10 cellular contexts compared by ENCODE assay signal in the genomic region with DNA sequence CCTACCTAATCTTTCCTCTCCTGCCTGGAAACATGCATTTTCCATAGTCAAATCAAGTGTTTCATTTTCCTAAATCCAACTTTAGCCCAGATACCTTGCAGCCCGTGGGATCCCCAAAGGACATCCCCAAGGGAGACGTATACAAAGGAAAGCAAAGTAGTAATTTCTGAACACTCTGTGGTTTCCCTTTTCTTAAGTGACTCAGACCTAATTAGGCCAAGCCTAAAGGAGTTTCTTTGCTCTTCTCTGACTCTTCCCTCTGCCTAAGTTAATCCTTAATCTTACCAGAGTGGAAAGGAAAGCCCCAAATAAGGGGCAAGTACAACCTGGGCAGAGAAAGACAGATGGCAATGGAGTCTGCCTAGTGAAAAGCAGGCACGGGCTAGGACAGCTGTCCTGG.
DNase-seq lines count a peak whose midpoint lies in the region; ATAC-seq and TF ChIP-seq lines count a peak whose summit lies in the region.
"Had no signal": no experiment of that assay in that cellular context is flagged by ENCODE, and none has a peak within 500 bp of the region (broad histone marks: within the 10 kb centered on the region; RNA-seq: fewer than 3 reads in every experiment).

No MANE protein-coding gene starts in this region.

- H3K4me1 ChIP-seq in heart left ventricle, result peaks cover 0 to 5% (median 0%) of the 10 kb centered on the region in 12 donors
- peaks cover 0 to 15% (median 13%) of the 10 kb centered on the region in 4 donors for H3K4me1 ChIP-seq in esophagus muscularis mucosa

- H3K4me3 ChIP-seq in heart left ventricle (no peak overlapping the region), esophagus muscularis mucosa (no peak overlapping the region)

- H3K36me3 ChIP-seq in heart left ventricle, result no peaks in the 10 kb centered on the region
- H3K36me3 ChIP-seq in esophagus muscularis mucosa, result no peaks in the 10 kb centered on the region

- intact Hi-C loops in heart left ventricle (cut with DNase I) (no loop called here), esophagus muscularis mucosa (cut with DNase I) (no loop called here)

- DNase-seq in NCI-H524 (lab: John Stamatoyannopoulos, UW) (peak; percentile 98 to 100), renal cortical epithelial cell (ENCODE audit: low read depth) (peak; percentile 82), heart left ventricle (no peak), esophagus muscularis mucosa (ENCODE audit: extremely low spot score) (no peak)
- no peak for DNase-seq in effector CD4-positive, alpha-beta T cell
- DNase-seq: activated CD4-positive, alpha-beta T cell treated with anti-CD3 and anti-CD28 coated beads for 48 hours; GDM1 had no signal

- ATAC-seq in GM19043 (IDR thresholded peaks at IDR 0.05; ENCODE audit: low read depth, unreplicated experiment) (peak; percentile 88), HG02642 (IDR thresholded peaks at IDR 0.05; ENCODE audit: poor library complexity, unreplicated experiment) (peak; percentile 84), heart left ventricle (no peak)

- H3K9me3 ChIP-seq in heart left ventricle, result peaks cover 0 to 2% (median 0%) of the 10 kb centered on the region in 12 donors
- H3K9me3 ChIP-seq in esophagus muscularis mucosa, result no peaks in the 10 kb centered on the region

- WGBS in heart left ventricle, 4 donors, result 72 to 81% (median 80%) methylated on average over 3 of the region's 3 CpGs
- 79% methylated on average over 3 of the region's 3 CpGs for WGBS in esophagus muscularis mucosa

- no peak for TF ChIP-seq POLR2A in heart left ventricle (IDR thresholded peaks at IDR 0.05)
- TF ChIP-seq POLR2A in esophagus muscularis mucosa (IDR thresholded peaks at IDR 0.05; ENCODE audit: low read depth), result no peak

- TF ChIP-seq EP300 in esophagus muscularis mucosa (IDR thresholded peaks at IDR 0.05), result no peak

- TF ChIP-seq CTCF in heart left ventricle (IDR thresholded peaks at IDR 0.05), result no peak
- TF ChIP-seq CTCF in esophagus muscularis mucosa (IDR thresholded peaks at IDR 0.05), result no peak

- H3K27me3 ChIP-seq in heart left ventricle, result no peaks in the 10 kb centered on the region
- H3K27me3 ChIP-seq in esophagus muscularis mucosa, result no peaks in the 10 kb centered on the region

- H3K27ac ChIP-seq in heart left ventricle (no peak overlapping the region), esophagus muscularis mucosa (replicated peaks in 1 of 4) (no peak overlapping the region)
- H3K27ac ChIP-seq: RWPE1 had no signal

Comparison
In these comparisons a context has a peak if more than half of its experiments do, and no peak if none do; other contexts are left out.
1. ATAC-seq: peak in GM19043 (single experiment) and HG02642 (single experiment); none in heart left ventricle (0 of 4).
2. DNase-seq: peak in NCI-H524 (2 of 2) and renal cortical epithelial cell (single experiment); none in heart left ventricle (0 of 5), esophagus muscularis mucosa (single experiment) and effector CD4-positive, alpha-beta T cell (single experiment).